ENCODE assay signal across 19 cellular contexts in the genomic region with DNA sequence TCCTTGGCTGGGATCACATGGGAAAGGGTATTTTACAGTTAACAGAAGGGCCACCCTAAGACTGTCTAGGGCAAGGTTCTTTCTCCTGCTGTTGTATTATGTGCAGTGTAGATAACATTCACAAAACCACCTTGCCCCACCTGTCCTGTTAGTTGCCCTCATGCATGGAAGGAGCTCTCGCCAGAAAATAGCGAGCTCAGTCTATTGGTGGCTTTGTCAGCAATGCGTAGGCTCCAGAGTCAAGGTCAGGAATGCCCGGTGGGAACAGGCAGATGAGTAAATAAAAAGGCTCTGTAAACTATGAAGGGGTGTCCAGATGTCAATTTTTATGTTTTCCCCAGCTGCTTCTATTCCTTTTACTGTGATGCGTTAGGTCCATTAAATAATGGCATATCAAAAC.
"Had no signal": no experiment of that assay in that cellular context is flagged by ENCODE, and none has a peak within 500 bp of the region (broad histone marks: within the 10 kb centered on the region; RNA-seq: fewer than 3 reads in every experiment).

No MANE protein-coding gene starts in this region.

- ATAC-seq: foreskin keratinocyte; gastroesophageal sphincter; heart left ventricle; left lobe of liver; natural killer cell; sciatic nerve; stimulated activated naive CD8-positive, alpha-beta T cell treated with anti-CD3 and anti-CD28 coated beads, Interleukin-15, amount 100 ng/mL, for 72 hours; upper lobe of right lung had no signal

- DNase-seq: dermis blood vessel endothelial cell; effector memory CD4-positive, alpha-beta T cell; foreskin keratinocyte; heart left ventricle; kidney; natural killer cell; occipital lobe; stimulated activated CD4-positive, alpha-beta T cell treated with anti-CD3 and anti-CD28 coated beads, Interleukin-12 subunit alpha, Interleukin-12 subunit beta, amount 100 ng/mL, for 4 hours; stimulated activated CD4-positive, alpha-beta T cell treated with anti-CD3 and anti-CD28 coated beads, Interleukin-1b, Interleukin-23, amount 100 ng/mL, for 48 hours; stimulated activated CD4-positive, alpha-beta T cell treated with anti-CD3 and anti-CD28 coated beads, Interleukin-4, amount 100 ng/mL, for 1 hour; stimulated activated CD8-positive, alpha-beta memory T cell treated with anti-CD3 and anti-CD28 coated beads, Interleukin-4, amount 100 ng/mL, for 48 hours; stimulated activated naive CD4-positive, alpha-beta T cell; stimulated activated naive CD8-positive, alpha-beta T cell treated with anti-CD3 and anti-CD28 coated beads, Interleukin-15, amount 100 ng/mL, for 72 hours; transverse colon; upper lobe of right lung; uterus had no signal
